ENCODE assay signal across 1 cellular context in the genomic region with DNA sequence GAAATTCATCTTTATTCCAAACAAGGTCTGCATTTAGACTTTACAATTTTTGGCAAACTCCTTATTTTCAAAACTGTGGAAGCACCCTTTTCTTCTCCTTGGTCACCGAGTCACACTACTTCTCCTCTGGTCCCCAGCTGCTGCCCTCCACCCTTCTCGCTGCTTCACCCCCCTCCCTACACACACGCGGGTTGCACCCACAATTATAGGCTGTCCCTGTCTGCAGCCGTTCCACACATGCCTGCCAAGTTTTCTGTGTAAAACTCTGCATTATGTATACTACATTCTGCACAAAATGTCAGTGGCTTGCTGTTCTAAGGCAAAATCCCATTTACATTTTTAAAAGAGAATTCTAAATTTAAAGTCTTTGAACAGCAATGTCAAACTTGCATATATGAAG.
TF ChIP-seq lines count a peak whose summit lies in the region.

No MANE protein-coding gene starts in this region.

TF ChIP-seq in GM23338, 12 proteins besides CTCF, POLR2A, EP300 and RAD21 (continued from another document):
- TF ChIP-seq, protein P1, sequence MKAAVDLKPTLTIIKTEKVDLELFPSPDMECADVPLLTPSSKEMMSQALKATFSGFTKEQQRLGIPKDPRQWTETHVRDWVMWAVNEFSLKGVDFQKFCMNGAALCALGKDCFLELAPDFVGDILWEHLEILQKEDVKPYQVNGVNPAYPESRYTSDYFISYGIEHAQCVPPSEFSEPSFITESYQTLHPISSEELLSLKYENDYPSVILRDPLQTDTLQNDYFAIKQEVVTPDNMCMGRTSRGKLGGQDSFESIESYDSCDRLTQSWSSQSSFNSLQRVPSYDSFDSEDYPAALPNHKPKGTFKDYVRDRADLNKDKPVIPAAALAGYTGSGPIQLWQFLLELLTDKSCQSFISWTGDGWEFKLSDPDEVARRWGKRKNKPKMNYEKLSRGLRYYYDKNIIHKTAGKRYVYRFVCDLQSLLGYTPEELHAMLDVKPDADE (IDR thresholded peaks at IDR 0.05), result no peak
- TF ChIP-seq EZH2 (IDR thresholded peaks at IDR 0.05; ENCODE audit: low read depth, unreplicated experiment) (no peak), EZH2phosphoT487 (IDR thresholded peaks at IDR 0.05; ENCODE audit: unreplicated experiment) (no peak), CREB1 (CRISPR knock-in tag; IDR thresholded peaks at IDR 0.05; ENCODE audit: low read depth) (no peak)
- TF ChIP-seq, protein P2, sequence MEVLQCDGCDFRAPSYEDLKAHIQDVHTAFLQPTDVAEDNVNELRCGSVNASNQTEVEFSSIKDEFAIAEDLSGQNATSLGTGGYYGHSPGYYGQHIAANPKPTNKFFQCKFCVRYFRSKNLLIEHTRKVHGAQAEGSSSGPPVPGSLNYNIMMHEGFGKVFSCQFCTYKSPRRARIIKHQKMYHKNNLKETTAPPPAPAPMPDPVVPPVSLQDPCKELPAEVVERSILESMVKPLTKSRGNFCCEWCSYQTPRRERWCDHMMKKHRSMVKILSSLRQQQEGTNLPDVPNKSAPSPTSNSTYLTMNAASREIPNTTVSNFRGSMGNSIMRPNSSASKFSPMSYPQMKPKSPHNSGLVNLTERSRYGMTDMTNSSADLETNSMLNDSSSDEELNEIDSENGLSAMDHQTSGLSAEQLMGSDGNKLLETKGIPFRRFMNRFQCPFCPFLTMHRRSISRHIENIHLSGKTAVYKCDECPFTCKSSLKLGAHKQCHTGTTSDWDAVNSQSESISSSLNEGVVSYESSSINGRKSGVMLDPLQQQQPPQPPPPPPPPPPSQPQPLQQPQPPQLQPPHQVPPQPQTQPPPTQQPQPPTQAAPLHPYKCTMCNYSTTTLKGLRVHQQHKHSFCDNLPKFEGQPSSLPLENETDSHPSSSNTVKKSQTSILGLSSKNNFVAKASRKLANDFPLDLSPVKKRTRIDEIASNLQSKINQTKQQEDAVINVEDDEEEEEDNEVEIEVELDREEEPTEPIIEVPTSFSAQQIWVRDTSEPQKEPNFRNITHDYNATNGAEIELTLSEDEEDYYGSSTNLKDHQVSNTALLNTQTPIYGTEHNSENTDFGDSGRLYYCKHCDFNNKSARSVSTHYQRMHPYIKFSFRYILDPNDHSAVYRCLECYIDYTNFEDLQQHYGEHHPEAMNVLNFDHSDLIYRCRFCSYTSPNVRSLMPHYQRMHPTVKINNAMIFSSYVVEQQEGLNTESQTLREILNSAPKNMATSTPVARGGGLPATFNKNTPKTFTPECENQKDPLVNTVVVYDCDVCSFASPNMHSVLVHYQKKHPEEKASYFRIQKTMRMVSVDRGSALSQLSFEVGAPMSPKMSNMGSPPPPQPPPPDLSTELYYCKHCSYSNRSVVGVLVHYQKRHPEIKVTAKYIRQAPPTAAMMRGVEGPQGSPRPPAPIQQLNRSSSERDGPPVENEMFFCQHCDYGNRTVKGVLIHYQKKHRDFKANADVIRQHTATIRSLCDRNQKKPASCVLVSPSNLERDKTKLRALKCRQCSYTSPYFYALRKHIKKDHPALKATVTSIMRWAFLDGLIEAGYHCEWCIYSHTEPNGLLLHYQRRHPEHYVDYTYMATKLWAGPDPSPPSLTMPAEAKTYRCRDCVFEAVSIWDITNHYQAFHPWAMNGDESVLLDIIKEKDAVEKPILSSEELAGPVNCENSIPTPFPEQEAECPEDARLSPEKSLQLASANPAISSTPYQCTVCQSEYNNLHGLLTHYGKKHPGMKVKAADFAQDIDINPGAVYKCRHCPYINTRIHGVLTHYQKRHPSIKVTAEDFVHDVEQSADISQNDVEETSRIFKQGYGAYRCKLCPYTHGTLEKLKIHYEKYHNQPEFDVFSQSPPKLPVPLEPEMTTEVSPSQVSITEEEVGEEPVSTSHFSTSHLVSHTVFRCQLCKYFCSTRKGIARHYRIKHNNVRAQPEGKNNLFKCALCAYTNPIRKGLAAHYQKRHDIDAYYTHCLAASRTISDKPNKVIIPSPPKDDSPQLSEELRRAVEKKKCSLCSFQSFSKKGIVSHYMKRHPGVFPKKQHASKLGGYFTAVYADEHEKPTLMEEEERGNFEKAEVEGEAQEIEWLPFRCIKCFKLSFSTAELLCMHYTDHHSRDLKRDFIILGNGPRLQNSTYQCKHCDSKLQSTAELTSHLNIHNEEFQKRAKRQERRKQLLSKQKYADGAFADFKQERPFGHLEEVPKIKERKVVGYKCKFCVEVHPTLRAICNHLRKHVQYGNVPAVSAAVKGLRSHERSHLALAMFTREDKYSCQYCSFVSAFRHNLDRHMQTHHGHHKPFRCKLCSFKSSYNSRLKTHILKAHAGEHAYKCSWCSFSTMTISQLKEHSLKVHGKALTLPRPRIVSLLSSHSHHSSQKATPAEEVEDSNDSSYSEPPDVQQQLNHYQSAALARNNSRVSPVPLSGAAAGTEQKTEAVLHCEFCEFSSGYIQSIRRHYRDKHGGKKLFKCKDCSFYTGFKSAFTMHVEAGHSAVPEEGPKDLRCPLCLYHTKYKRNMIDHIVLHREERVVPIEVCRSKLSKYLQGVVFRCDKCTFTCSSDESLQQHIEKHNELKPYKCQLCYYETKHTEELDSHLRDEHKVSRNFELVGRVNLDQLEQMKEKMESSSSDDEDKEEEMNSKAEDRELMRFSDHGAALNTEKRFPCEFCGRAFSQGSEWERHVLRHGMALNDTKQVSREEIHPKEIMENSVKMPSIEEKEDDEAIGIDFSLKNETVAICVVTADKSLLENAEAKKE (CRISPR knock-in tag; IDR thresholded peaks at IDR 0.05), result no peak
- TF ChIP-seq, protein P3, sequence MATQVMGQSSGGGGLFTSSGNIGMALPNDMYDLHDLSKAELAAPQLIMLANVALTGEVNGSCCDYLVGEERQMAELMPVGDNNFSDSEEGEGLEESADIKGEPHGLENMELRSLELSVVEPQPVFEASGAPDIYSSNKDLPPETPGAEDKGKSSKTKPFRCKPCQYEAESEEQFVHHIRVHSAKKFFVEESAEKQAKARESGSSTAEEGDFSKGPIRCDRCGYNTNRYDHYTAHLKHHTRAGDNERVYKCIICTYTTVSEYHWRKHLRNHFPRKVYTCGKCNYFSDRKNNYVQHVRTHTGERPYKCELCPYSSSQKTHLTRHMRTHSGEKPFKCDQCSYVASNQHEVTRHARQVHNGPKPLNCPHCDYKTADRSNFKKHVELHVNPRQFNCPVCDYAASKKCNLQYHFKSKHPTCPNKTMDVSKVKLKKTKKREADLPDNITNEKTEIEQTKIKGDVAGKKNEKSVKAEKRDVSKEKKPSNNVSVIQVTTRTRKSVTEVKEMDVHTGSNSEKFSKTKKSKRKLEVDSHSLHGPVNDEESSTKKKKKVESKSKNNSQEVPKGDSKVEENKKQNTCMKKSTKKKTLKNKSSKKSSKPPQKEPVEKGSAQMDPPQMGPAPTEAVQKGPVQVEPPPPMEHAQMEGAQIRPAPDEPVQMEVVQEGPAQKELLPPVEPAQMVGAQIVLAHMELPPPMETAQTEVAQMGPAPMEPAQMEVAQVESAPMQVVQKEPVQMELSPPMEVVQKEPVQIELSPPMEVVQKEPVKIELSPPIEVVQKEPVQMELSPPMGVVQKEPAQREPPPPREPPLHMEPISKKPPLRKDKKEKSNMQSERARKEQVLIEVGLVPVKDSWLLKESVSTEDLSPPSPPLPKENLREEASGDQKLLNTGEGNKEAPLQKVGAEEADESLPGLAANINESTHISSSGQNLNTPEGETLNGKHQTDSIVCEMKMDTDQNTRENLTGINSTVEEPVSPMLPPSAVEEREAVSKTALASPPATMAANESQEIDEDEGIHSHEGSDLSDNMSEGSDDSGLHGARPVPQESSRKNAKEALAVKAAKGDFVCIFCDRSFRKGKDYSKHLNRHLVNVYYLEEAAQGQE (IDR thresholded peaks at IDR 0.05; ENCODE audit: unreplicated experiment), result no peak
